8 cellular contexts compared by ENCODE assay signal in the genomic region with DNA sequence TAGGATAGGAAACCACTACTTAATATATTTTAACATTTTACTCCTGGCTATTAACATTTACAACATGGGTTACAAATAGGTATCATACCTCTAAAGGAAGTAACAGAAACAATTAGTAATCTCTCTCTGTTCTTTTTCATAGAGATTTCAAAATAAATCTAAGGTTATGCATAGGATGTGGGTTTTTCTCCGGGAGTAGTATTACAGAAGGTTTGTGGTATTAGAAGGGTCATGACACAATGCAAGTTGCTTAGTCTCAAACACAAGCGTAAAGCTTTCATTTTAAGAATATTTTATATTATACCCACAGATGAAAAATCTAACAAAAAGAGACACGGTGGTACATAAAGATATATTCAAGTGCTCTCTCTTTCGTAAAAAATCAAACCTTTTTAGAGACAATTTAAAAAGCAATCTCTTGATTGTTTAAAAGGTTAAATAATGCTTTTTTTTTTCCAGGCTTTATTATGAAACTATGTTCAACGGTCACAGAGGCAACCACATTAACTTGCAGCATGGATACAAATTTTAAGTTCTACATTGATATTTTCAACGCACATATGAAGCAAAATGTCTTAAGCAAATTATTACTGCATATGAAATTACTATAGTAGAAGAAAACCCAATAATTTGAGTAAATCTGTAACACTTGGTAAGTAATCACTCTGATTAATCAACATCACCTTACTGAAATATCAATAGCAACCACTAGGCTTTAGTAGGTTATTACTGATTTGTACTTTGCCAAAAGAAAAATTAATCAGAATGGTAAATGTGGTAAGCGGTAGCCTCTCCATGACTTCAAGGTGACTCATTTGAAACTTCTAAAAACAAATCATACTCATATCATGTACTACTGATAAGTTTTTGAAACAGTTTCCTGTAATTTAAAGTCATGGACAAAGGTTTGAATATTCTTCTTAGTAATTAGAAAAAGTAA.
DNase-seq lines count a peak whose midpoint lies in the region; ATAC-seq and TF ChIP-seq lines count a peak whose summit lies in the region.

No MANE protein-coding gene starts in this region.

- no peak overlapping the region for H3K4me3 Mint-ChIP-seq in neural progenitor cell

- BruUV-seq in OCI-LY7 (replicated peaks; lab: Mats Ljungman, UMichigan) = no TSS peak

- H3K27ac ChIP-seq in OCI-LY3 (ENCODE audit: low read length) (no peak overlapping the region), sigmoid colon (no peak overlapping the region), neural progenitor cell (no peak overlapping the region), OCI-LY7 (ENCODE audit: low read depth, low read length, poor library complexity, severe bottlenecking) (no peak overlapping the region)

- H3F3A ChIP-seq in neural progenitor cell (ENCODE audit: low read depth) = no peaks in the 10 kb centered on the region

- H4K20me1 ChIP-seq in OCI-LY3 (ENCODE audit: insufficient read depth, low read length) = no peaks in the 10 kb centered on the region
- no peaks in the 10 kb centered on the region for H4K20me1 ChIP-seq in neural progenitor cell (ENCODE audit: low read depth)
- no peaks in the 10 kb centered on the region for H4K20me1 ChIP-seq in OCI-LY7 (ENCODE audit: insufficient read depth, low read length)

- H3K27me3 ChIP-seq in OCI-LY3 (ENCODE audit: low read depth, low read length) = no peaks in the 10 kb centered on the region
- H3K27me3 ChIP-seq in sigmoid colon = no peaks in the 10 kb centered on the region
- H3K27me3 ChIP-seq in neural progenitor cell = no peaks in the 10 kb centered on the region

- H3K4me1 ChIP-seq in OCI-LY3 (ENCODE audit: low read length) = peaks cover 13% of the 10 kb centered on the region
- H3K4me1 ChIP-seq in sigmoid colon = no peaks in the 10 kb centered on the region
- no peaks in the 10 kb centered on the region for H3K4me1 ChIP-seq in neural progenitor cell
- H3K4me1 ChIP-seq in OCI-LY7 (ENCODE audit: insufficient read depth, low read length, poor library complexity, severe bottlenecking) = no peaks in the 10 kb centered on the region

- H3K9ac ChIP-seq in OCI-LY3 (ENCODE audit: low read length) = no peak overlapping the region
- no peak overlapping the region for H3K9ac ChIP-seq in neural progenitor cell

- H3K4me3 ChIP-seq in OCI-LY3 (ENCODE audit: low read length) (no peak overlapping the region), foreskin fibroblast (ENCODE audit: low read depth in 1 of 2, low read length in 2 of 2) (no peak overlapping the region), sigmoid colon (no peak overlapping the region), neural progenitor cell (no peak overlapping the region), OCI-LY7 (ENCODE audit: low read depth, low read length, poor library complexity, severe bottlenecking) (no peak overlapping the region)

- H3K79me2 ChIP-seq in OCI-LY3 (ENCODE audit: low read length) = no peaks in the 10 kb centered on the region
- no peaks in the 10 kb centered on the region for H3K79me2 ChIP-seq in neural progenitor cell (ENCODE audit: low read depth)
- H3K79me2 ChIP-seq in OCI-LY7 (ENCODE audit: insufficient read depth, low read depth, low read length) = no peaks in the 10 kb centered on the region

- DNase-seq in foreskin fibroblast = peak; percentile 42 to 62
- no peak for DNase-seq in NCI-H1436 (lab: John Stamatoyannopoulos, UW)
- DNase-seq in sigmoid colon = no peak
- DNase-seq in neural progenitor cell (ENCODE audit: low spot score) = no peak
- no peak for DNase-seq in OCI-LY7 (ENCODE audit: low spot score)

- TF ChIP-seq EP300 in sigmoid colon (IDR thresholded peaks at IDR 0.05) = no peak

- H2AFZ ChIP-seq in OCI-LY3 (ENCODE audit: low read depth, low read length) (no peak overlapping the region), neural progenitor cell (replicated peaks) (no peak overlapping the region), OCI-LY7 (ENCODE audit: low read length) (no peak overlapping the region)

- intact Hi-C loops in sigmoid colon (cut with DNase I) = no loop called here
- intact Hi-C loops in OCI-LY7 (cut with micrococcal nuclease; ENCODE audit: unreplicated experiment) = no loop called here

- CTCF ChIA-PET in OCI-LY7 (lab: Charles Lee; ENCODE audit: unreplicated experiment) = no interaction called here

- TF ChIP-seq CTCF in OCI-LY3 (IDR thresholded peaks at IDR 0.05; ENCODE audit: low read depth, low read length) = no peak
- no peak for TF ChIP-seq CTCF in foreskin fibroblast (IDR thresholded peaks at IDR 0.05; ENCODE audit: low read depth, low read length)
- no peak for TF ChIP-seq CTCF in sigmoid colon (IDR thresholded peaks at IDR 0.05)
- TF ChIP-seq CTCF in neural progenitor cell (IDR thresholded peaks at IDR 0.05) = no peak
- TF ChIP-seq CTCF in OCI-LY7 (conservative IDR thresholded peaks at IDR 0.05; ENCODE audit: low read length) = no peak

- peak overlapping the region; percentile 2; the same call in 1 of the 2 replicates for H3K4me2 ChIP-seq in OCI-LY3 (ENCODE audit: low read length)
- no peak overlapping the region for H3K4me2 ChIP-seq in neural progenitor cell
- H3K4me2 ChIP-seq in OCI-LY7 (ENCODE audit: low read length) = no peak overlapping the region

- 63 to 87% methylated on average over 7 of the region's 7 CpGs for WGBS in sigmoid colon, 2 donors

- H3K36me3 ChIP-seq in OCI-LY3 (replicated peaks; ENCODE audit: low read depth, low read length) = no peaks in the 10 kb centered on the region
- peaks cover 0 to 4% (median 0%) of the 10 kb centered on the region in 4 donors for H3K36me3 ChIP-seq in sigmoid colon
- no peaks in the 10 kb centered on the region for H3K36me3 ChIP-seq in neural progenitor cell
- H3K36me3 ChIP-seq in OCI-LY7 (ENCODE audit: insufficient read depth, low read length) = no peaks in the 10 kb centered on the region

- TF ChIP-seq POLR2A in sigmoid colon (IDR thresholded peaks at IDR 0.05) = no peak

- H3K9me2 ChIP-seq in OCI-LY7 (ENCODE audit: insufficient read depth, low read length) = no peaks in the 10 kb centered on the region

- H3K9me3 Mint-ChIP-seq in neural progenitor cell = peaks cover 6% of the 10 kb centered on the region

- no peak overlapping the region for H3K27ac Mint-ChIP-seq in neural progenitor cell

- peaks cover 2% of the 10 kb centered on the region for H3K36me3 Mint-ChIP-seq in neural progenitor cell

- ATAC-seq in GM18867 (IDR thresholded peaks at IDR 0.05; ENCODE audit: unreplicated experiment) = peak; percentile 84
- peak; percentile 62 for ATAC-seq in HG02763 (IDR thresholded peaks at IDR 0.05; ENCODE audit: unreplicated experiment)

- H3K4me1 Mint-ChIP-seq in neural progenitor cell = no peaks in the 10 kb centered on the region

- H3K9me3 ChIP-seq in OCI-LY3 (ENCODE audit: insufficient read depth, low read length) (no peaks in the 10 kb centered on the region), sigmoid colon (no peaks in the 10 kb centered on the region), neural progenitor cell (ENCODE audit: low read depth) (no peaks in the 10 kb centered on the region), OCI-LY7 (ENCODE audit: low read length) (no peaks in the 10 kb centered on the region)

- H3K27me3 Mint-ChIP-seq in neural progenitor cell (ENCODE audit: insufficient read depth, low read depth) = peaks cover 3% of the 10 kb centered on the region

- POLR2A ChIA-PET in OCI-LY7 (lab: Charles Lee) = interaction anchor here (1.1 kb wide), 1 partner anchor 10 kb away, joined by 4 read pairs; no protein-coding TSS in a partner anchor

Comparison
In these comparisons a context has a peak if more than half of its experiments do, and no peak if none do; other contexts are left out.
1. DNase-seq: peak in foreskin fibroblast (2 of 2); none in NCI-H1436 (single experiment), sigmoid colon (single experiment), neural progenitor cell (single experiment) and OCI-LY7 (single experiment).